8 cellular contexts compared by ENCODE assay signal in genomic region chr15:88913017-88913849, GRCh38. TPM values are rescaled to one million over a fixed set of nuclear protein-coding genes. Genes with fewer than 3 reads are reported as not detected.
DNase-seq lines count a peak whose midpoint lies in the region; FAIRE-seq and TF ChIP-seq lines count a peak whose summit lies in the region.

A gene with protein sequence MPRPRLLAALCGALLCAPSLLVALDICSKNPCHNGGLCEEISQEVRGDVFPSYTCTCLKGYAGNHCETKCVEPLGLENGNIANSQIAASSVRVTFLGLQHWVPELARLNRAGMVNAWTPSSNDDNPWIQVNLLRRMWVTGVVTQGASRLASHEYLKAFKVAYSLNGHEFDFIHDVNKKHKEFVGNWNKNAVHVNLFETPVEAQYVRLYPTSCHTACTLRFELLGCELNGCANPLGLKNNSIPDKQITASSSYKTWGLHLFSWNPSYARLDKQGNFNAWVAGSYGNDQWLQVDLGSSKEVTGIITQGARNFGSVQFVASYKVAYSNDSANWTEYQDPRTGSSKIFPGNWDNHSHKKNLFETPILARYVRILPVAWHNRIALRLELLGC (minus strand): TSS chr15:88913379. CDS start chr15:88913319, 60 bp downstream.

- no peak for TF ChIP-seq POLR2A in breast epithelium (IDR thresholded peaks at IDR 0.05)

- no peaks in the 10 kb centered on the region for H3K9me3 ChIP-seq in MG63
- H3K9me3 ChIP-seq in breast epithelium: no peaks in the 10 kb centered on the region
- H3K9me3 ChIP-seq in small intestine (ENCODE audit: control insufficient read depth, low read depth): no peaks in the 10 kb centered on the region

- peak within 1 kb of the TSS; percentile 89 to 98 for H3K27ac ChIP-seq in breast epithelium
- H3K27ac ChIP-seq in small intestine (ENCODE audit: low read depth in 1 of 2, low read length in 1 of 2): peak within 1 kb of the TSS in 1 of 2 donors; percentile 74

- intact Hi-C loops in breast epithelium (cut with DNase I; ENCODE audit: low total_unique reads): no loop called here

- TF ChIP-seq CTCF in WI38 (IDR thresholded peaks at IDR 0.05; ENCODE audit: low read depth, low read length) (no peak), breast epithelium (IDR thresholded peaks at IDR 0.05) (no peak)

- peaks cover 6% of the 10 kb centered on the region for H3K36me3 ChIP-seq in MG63
- no peaks in the 10 kb centered on the region for H3K36me3 ChIP-seq in breast epithelium
- no peaks in the 10 kb centered on the region for H3K36me3 ChIP-seq in small intestine (ENCODE audit: control insufficient read depth in 2 of 2, insufficient read depth in 2 of 2, low read length in 2 of 2)

- H3K4me3 ChIP-seq in MG63: peak within 1 kb of the TSS; percentile 62
- peak within 1 kb of the TSS; percentile 90 for H3K4me3 ChIP-seq in WI38 (ENCODE audit: low read depth, low read length)
- H3K4me3 ChIP-seq in breast epithelium: peak within 1 kb of the TSS; percentile 79 to 98 (median 80)
- H3K4me3 ChIP-seq in small intestine (ENCODE audit: low read depth in 1 of 2, low read length in 2 of 2): peak within 1 kb of the TSS; percentile 68 to 79

- H3K27me3 ChIP-seq in MG63: no peaks in the 10 kb centered on the region
- no peaks in the 10 kb centered on the region for H3K27me3 ChIP-seq in breast epithelium
- no peaks in the 10 kb centered on the region for H3K27me3 ChIP-seq in small intestine (ENCODE audit: control insufficient read depth in 2 of 2, insufficient read depth in 2 of 2, low read length in 2 of 2)

- DNase-seq in GM04504 (ENCODE audit: low read depth): peak; percentile 50
- peak; percentile 48 for DNase-seq in H4 (ENCODE audit: low spot score)
- DNase-seq in MG63: peak; percentile 86
- peak in 1 of 2 donors; percentile 82 for DNase-seq in breast epithelium (ENCODE audit: low spot score in 2 of 2)
- peak; percentile 90 for DNase-seq in iPS-NIHi7 (ENCODE audit: extremely low spot score)
- peak; percentile 33 for DNase-seq in small intestine
- DNase-seq in MV-4-11 (lab: John Stamatoyannopoulos, UW): no peak

- WGBS in small intestine, 3 donors: 1 to 2% (median 1%) methylated on average over 53 to 67 of the region's 67 CpGs

- FAIRE-seq in small intestine (lab: Jason Lieb, UNC): no peak

- H3K4me1 ChIP-seq in breast epithelium: peaks cover 8 to 10% of the 10 kb centered on the region in 2 donors
- peaks cover 0 to 4% of the 10 kb centered on the region in 2 donors for H3K4me1 ChIP-seq in small intestine (ENCODE audit: control insufficient read depth in 2 of 2, insufficient read depth in 1 of 2, low read depth in 1 of 2, low read length in 1 of 2)

RNA-seq across cellular contexts. Expression of the gene that starts here (rescaled TPM):
- 30.5 and 40.0 TPM in 2 replicates for total RNA-seq in H4 (2014; rRNA removed; shearing (Covaris generic))
- 29.5 and 33.5 TPM in 2 replicates for total RNA-seq in MG63 (2014; rRNA removed; shearing (Covaris generic); ENCODE audit: low replicate concordance)
- total RNA-seq in breast epithelium: 100 to 1,000 TPM; 226 to 457 (median 311) TPM
- polyA plus RNA-seq in small intestine: 100 to 1,000 TPM in 1 of 3 donors, 1 to 10 TPM in 2; 4.0 to 104 (median 9.7) TPM
